2 cellular contexts compared by ENCODE assay signal in genomic region chr5:173055983-173056782, GRCh38.
TF ChIP-seq lines count a peak whose summit lies in the region.

CREBRF (plus strand) TSS chr5:173056352; CDS start chr5:173080776, 24,424 bp downstream.

TF ChIP-seq in IMR-90, 13 proteins besides CTCF, POLR2A, EP300 and RAD21:
- 0 out of 2 replicates have a peak, but pooled peaks have one; percentile 37 for TF ChIP-seq CHD1 (IDR thresholded peaks at IDR 0.05; ENCODE audit: low read depth, low read length)
- no peak for TF ChIP-seq SMC3 (IDR thresholded peaks at IDR 0.05; ENCODE audit: low read depth, low read length)
- TF ChIP-seq RCOR1 (IDR thresholded peaks at IDR 0.05; ENCODE audit: insufficient replicate concordance, low read length) = no peak
- peak; percentile 99 for TF ChIP-seq USF2 (IDR thresholded peaks at IDR 0.05; ENCODE audit: low read depth, low read length)
- peak; percentile 97 for TF ChIP-seq MXI1 (IDR thresholded peaks at IDR 0.05; ENCODE audit: borderline replicate concordance, low read depth, low read length)
- peak; percentile 68 for TF ChIP-seq FOS (IDR thresholded peaks at IDR 0.05; ENCODE audit: low read depth, low read length)
- peak; percentile 88 for TF ChIP-seq MAZ (IDR thresholded peaks at IDR 0.05; ENCODE audit: borderline replicate concordance, low read depth, low read length)
- no peak for TF ChIP-seq NFE2L2 (IDR thresholded peaks at IDR 0.05; ENCODE audit: low read depth, low read length)
- TF ChIP-seq CEBPB (IDR thresholded peaks at IDR 0.05; ENCODE audit: low read depth, low read length) = no peak
- no peak for TF ChIP-seq ELK1 (IDR thresholded peaks at IDR 0.05; ENCODE audit: borderline replicate concordance, low read depth, low read length)
- no peak for TF ChIP-seq MAFK (IDR thresholded peaks at IDR 0.05; ENCODE audit: low read depth, low read length)
- no peak for TF ChIP-seq RFX5 (IDR thresholded peaks at IDR 0.05; ENCODE audit: low read depth, low read length)
- TF ChIP-seq BHLHE40 (IDR thresholded peaks at IDR 0.05; ENCODE audit: low read depth, low read length) = peak; percentile 97

TF ChIP-seq in endothelial cell of umbilical vein, 7 proteins besides CTCF, POLR2A, EP300 and RAD21:
- TF ChIP-seq GATA2 (IDR thresholded peaks at IDR 0.05; ENCODE audit: insufficient read depth, insufficient read length, low read depth, low read length) (no peak), JUN (IDR thresholded peaks at IDR 0.05; ENCODE audit: borderline replicate concordance, insufficient read depth, insufficient read length, low read depth) (no peak), MAX (IDR thresholded peaks at IDR 0.05; ENCODE audit: insufficient read depth, insufficient read length) (peak; percentile 97), EZH2 (IDR thresholded peaks at IDR 0.05; ENCODE audit: borderline replicate concordance, low read depth, low read length, severe bottlenecking) (no peak), POLR2AphosphoS5 (IDR thresholded peaks at IDR 0.05; ENCODE audit: insufficient read depth, low read depth, low read length) (peak; percentile 21), MYC (IDR thresholded peaks at IDR 0.05; ENCODE audit: low read depth, low read length) (peak; percentile 7), FOS (IDR thresholded peaks at IDR 0.05; ENCODE audit: borderline replicate concordance, insufficient read depth, low read length) (no peak)
